Comparison of ENCODE assay signal across 8 cellular contexts in genomic region chr2:15940661-15941482, GRCh38. TPM values are rescaled to one million over a fixed set of nuclear protein-coding genes. Genes with fewer than 3 reads are reported as not detected.
A peak's percentile ranks its signal among the peaks of the same experiment; 100 is the strongest.
DNase-seq lines count a peak whose midpoint lies in the region; ATAC-seq and TF ChIP-seq lines count a peak whose summit lies in the region.

No MANE protein-coding gene starts in this region.

- ATAC-seq in HG02678 (IDR thresholded peaks at IDR 0.05; ENCODE audit: unreplicated experiment), result no peak

- H3K4me1 ChIP-seq in liver (ENCODE audit: control insufficient read depth in 4 of 4, insufficient read depth in 4 of 4, low read length in 3 of 4) (peaks cover 22 to 52% (median 35%) of the 10 kb centered on the region in 4 donors), testis (peaks cover 40% of the 10 kb centered on the region)

- peaks cover 49% of the 10 kb centered on the region for H3K27me3 Mint-ChIP-seq in MCF 10A (ENCODE audit: insufficient read depth, unreplicated experiment)

- H3K4me1 Mint-ChIP-seq in MCF 10A (ENCODE audit: insufficient read depth, unreplicated experiment), result no peaks in the 10 kb centered on the region

- peaks cover 0 to 3% (median 2%) of the 10 kb centered on the region in 4 donors for H3K27me3 ChIP-seq in liver (ENCODE audit: control insufficient read depth in 4 of 4, insufficient read depth in 4 of 4, low read length in 3 of 4)
- H3K27me3 ChIP-seq in testis, result no peaks in the 10 kb centered on the region

- H3K36me3 ChIP-seq in liver (ENCODE audit: control insufficient read depth in 4 of 4, insufficient read depth in 3 of 4, low read depth in 1 of 4, low read length in 3 of 4), result peaks cover 0 to 2% (median 0%) of the 10 kb centered on the region in 4 donors
- no peaks in the 10 kb centered on the region for H3K36me3 ChIP-seq in testis (ENCODE audit: low read depth, missing control alignments)

- H3K27ac ChIP-seq in liver (ENCODE audit: low read depth in 1 of 2, low read length in 2 of 2), result no peak overlapping the region
- H3K27ac ChIP-seq in testis, result no peak overlapping the region

- no peak overlapping the region for H3K27ac Mint-ChIP-seq in MCF 10A (ENCODE audit: low read depth, unreplicated experiment)

- DNase-seq in T47D (ENCODE audit: low read depth in 1 of 2, low spot score in 1 of 2) (peak; percentile 25 to 42), MCF 10A (ENCODE audit: unreplicated experiment) (no peak), astrocyte of the hippocampus (ENCODE audit: low read depth, low spot score) (peak; percentile 39), testis (no peak), NK-92 (lab: John Stamatoyannopoulos, UW; ENCODE audit: unreplicated experiment) (no peak)
- no peak for DNase-seq in stimulated activated CD4-positive, alpha-beta T cell treated with anti-CD3 and anti-CD28 coated beads, Interleukin-4, amount 100 ng/mL, for 1 hour

- H3K4me3 ChIP-seq in liver (ENCODE audit: low read depth in 1 of 3, low read length in 3 of 3) (peak overlapping the region in 2 of 3 donors; percentile 23 to 58), testis (peak overlapping the region; percentile 39 to 62)

- H3K4me3 Mint-ChIP-seq in MCF 10A (ENCODE audit: unreplicated experiment), result no peak overlapping the region

- no peaks in the 10 kb centered on the region for H3K9me3 Mint-ChIP-seq in MCF 10A (ENCODE audit: unreplicated experiment)

- WGBS in liver, result 1% methylated on average over 52 of the region's 52 CpGs
- 0% methylated on average over 17 to 52 of the region's 52 CpGs for WGBS in testis, 2 donors

- intact Hi-C loops in MCF 10A (cut with micrococcal nuclease), result no loop called here
- intact Hi-C loops in testis (cut with DNase I; ENCODE audit: low total_unique reads), result no loop called here

- no peak for TF ChIP-seq CTCF in MCF 10A (IDR thresholded peaks at IDR 0.05; ENCODE audit: unreplicated experiment)
- no peak for TF ChIP-seq CTCF in liver (IDR thresholded peaks at IDR 0.05; ENCODE audit: low read depth, low read length, missing input control)
- no peak for TF ChIP-seq CTCF in testis (IDR thresholded peaks at IDR 0.05)

- in situ Hi-C loops in T47D (cut with HindIII; ENCODE audit: low pct_unique_long_range_greater_than_20kb, low sequenced_read_pairs), result no loop called here

- no peaks in the 10 kb centered on the region for H3K36me3 Mint-ChIP-seq in MCF 10A (ENCODE audit: insufficient read depth, unreplicated experiment)

- no peak overlapping the region for H3K9ac ChIP-seq in liver (ENCODE audit: low read depth in 1 of 2, low read length in 2 of 2)

- TF ChIP-seq POLR2A in testis (IDR thresholded peaks at IDR 0.05), result no peak

- no TSS peak for BruUV-seq in MCF 10A (replicated peaks; lab: Mats Ljungman, UMichigan)

- POLR2A ChIA-PET in MCF 10A (lab: Yijun Ruan, JAX), result interaction anchor here (0.5 kb wide), 1 partner anchor 386 kb away, joined by 3 read pairs; no protein-coding TSS in a partner anchor

- CTCF ChIA-PET in MCF 10A (lab: Yijun Ruan, JAX), result interaction anchor here (0.5 to 4.3 kb wide), 19 partner anchors 8 to 713 kb away, joined by 3 to 57 read pairs (median 4); no protein-coding TSS in a partner anchor

- TF ChIP-seq RAD21 in liver (IDR thresholded peaks at IDR 0.05), result no peak

- no peaks in the 10 kb centered on the region for H3K9me3 ChIP-seq in liver (ENCODE audit: control insufficient read depth in 4 of 4, low read length in 3 of 4)
- no peaks in the 10 kb centered on the region for H3K9me3 ChIP-seq in testis

TF ChIP-seq in liver, 16 proteins besides CTCF, POLR2A, EP300 and RAD21:
- TF ChIP-seq JUND (IDR thresholded peaks at IDR 0.05) (no peak), HNF4G (IDR thresholded peaks at IDR 0.05) (no peak), EGR1 (IDR thresholded peaks at IDR 0.05; ENCODE audit: low read depth in 2 of 2) (no peak), RXRA (IDR thresholded peaks at IDR 0.05) (no peak), GABPA (IDR thresholded peaks at IDR 0.05 in 1 of 2, conservative IDR thresholded peaks at IDR 0.05 in 1 of 2) (no peak)
- TF ChIP-seq, protein P1, sequence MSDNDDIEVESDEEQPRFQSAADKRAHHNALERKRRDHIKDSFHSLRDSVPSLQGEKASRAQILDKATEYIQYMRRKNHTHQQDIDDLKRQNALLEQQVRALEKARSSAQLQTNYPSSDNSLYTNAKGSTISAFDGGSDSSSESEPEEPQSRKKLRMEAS (IDR thresholded peaks at IDR 0.05), result no peak
- TF ChIP-seq, protein P2, sequence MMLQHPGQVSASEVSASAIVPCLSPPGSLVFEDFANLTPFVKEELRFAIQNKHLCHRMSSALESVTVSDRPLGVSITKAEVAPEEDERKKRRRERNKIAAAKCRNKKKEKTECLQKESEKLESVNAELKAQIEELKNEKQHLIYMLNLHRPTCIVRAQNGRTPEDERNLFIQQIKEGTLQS (IDR thresholded peaks at IDR 0.05), result no peak
- TF ChIP-seq, protein P3, sequence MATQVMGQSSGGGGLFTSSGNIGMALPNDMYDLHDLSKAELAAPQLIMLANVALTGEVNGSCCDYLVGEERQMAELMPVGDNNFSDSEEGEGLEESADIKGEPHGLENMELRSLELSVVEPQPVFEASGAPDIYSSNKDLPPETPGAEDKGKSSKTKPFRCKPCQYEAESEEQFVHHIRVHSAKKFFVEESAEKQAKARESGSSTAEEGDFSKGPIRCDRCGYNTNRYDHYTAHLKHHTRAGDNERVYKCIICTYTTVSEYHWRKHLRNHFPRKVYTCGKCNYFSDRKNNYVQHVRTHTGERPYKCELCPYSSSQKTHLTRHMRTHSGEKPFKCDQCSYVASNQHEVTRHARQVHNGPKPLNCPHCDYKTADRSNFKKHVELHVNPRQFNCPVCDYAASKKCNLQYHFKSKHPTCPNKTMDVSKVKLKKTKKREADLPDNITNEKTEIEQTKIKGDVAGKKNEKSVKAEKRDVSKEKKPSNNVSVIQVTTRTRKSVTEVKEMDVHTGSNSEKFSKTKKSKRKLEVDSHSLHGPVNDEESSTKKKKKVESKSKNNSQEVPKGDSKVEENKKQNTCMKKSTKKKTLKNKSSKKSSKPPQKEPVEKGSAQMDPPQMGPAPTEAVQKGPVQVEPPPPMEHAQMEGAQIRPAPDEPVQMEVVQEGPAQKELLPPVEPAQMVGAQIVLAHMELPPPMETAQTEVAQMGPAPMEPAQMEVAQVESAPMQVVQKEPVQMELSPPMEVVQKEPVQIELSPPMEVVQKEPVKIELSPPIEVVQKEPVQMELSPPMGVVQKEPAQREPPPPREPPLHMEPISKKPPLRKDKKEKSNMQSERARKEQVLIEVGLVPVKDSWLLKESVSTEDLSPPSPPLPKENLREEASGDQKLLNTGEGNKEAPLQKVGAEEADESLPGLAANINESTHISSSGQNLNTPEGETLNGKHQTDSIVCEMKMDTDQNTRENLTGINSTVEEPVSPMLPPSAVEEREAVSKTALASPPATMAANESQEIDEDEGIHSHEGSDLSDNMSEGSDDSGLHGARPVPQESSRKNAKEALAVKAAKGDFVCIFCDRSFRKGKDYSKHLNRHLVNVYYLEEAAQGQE (IDR thresholded peaks at IDR 0.05), result no peak

RNA-seq across cellular contexts. Expression of gene MYCN, which starts 0.5 kb away (rescaled TPM):
- total RNA-seq in MCF 10A (2022), result not detected in 2 replicates
- total RNA-seq in liver, result 1 to 10 TPM in 1 of 2 donors, not detected in 1; 1.3 TPM
- under 1 TPM in 1 of 2 donors, not detected in 1; 0.16 TPM for polyA plus RNA-seq in liver
- total RNA-seq in testis, result 1 to 10 TPM; 6.9 TPM
- polyA plus RNA-seq in testis (ENCODE audit: insufficient read depth, low read depth, low replicate concordance), result 8.1 TPM

Comparison
In these comparisons a context has a peak if more than half of its experiments do, and no peak if none do; other contexts are left out.
1. DNase-seq: peak in T47D (2 of 2) and astrocyte of the hippocampus (single experiment); none in MCF 10A (single experiment), testis (single experiment), stimulated activated CD4-positive, alpha-beta T cell treated with anti-CD3 and anti-CD28 coated beads, Interleukin-4, amount 100 ng/mL, for 1 hour (single experiment) and NK-92 (single experiment).